In genomic region chr14:105659935-105660527, GRCh38 we compare ENCODE assay signal across 23 cellular contexts.
DNase-seq lines count a peak whose midpoint lies in the region; ATAC-seq, FAIRE-seq and TF ChIP-seq lines count a peak whose summit lies in the region.
"Had no signal": no experiment of that assay in that cellular context is flagged by ENCODE, and none has a peak within 500 bp of the region (broad histone marks: within the 10 kb centered on the region; RNA-seq: fewer than 3 reads in every experiment).

No MANE protein-coding gene starts in this region.

- intact Hi-C loops in HepG2 (cut with micrococcal nuclease; ENCODE audit: unreplicated experiment): no loop called here
- intact Hi-C loops in activated CD4-positive, alpha-beta memory T cell treated with anti-CD3 and anti-CD28 coated beads for 36 hours (cut with micrococcal nuclease): no loop called here

- no TSS peak for BruUV-seq in HepG2 (replicated peaks; lab: Mats Ljungman, UMichigan)

- WGBS in HepG2 (ENCODE audit: low lambda C conversion rate): 54% methylated on average over 9 of the region's 9 CpGs

- H3K36me3 ChIP-seq in HEK293 (ENCODE audit: control insufficient read depth in 2 of 2, insufficient read depth in 1 of 2, low read length in 2 of 2) (no peaks in the 10 kb centered on the region), HepG2 (replicated peaks in 1 of 2; ENCODE audit: control insufficient read depth in 1 of 2, insufficient read depth in 2 of 2, low read length in 2 of 2) (no peaks in the 10 kb centered on the region)
- H3K36me3 ChIP-seq: SJCRH30 had no signal

- H3K4me3 Mint-ChIP-seq in chondrocyte (ENCODE audit: unreplicated experiment): no peak overlapping the region
- no peak overlapping the region for H3K4me3 Mint-ChIP-seq in stimulated activated naive B cell treated with anti-CD40 and anti-IgM and Interleukin-4, amounts not matched to agents 10 μg/mL and 1 μg/mL and 100 μg/mL, for 72 hours
- no peak overlapping the region for H3K4me3 Mint-ChIP-seq in activated CD4-positive, alpha-beta memory T cell treated with anti-CD3 and anti-CD28 coated beads for 36 hours
- H3K4me3 Mint-ChIP-seq: CD4-positive, CD25-positive, alpha-beta regulatory T cell had no signal

- H3K9ac ChIP-seq in HepG2 (ENCODE audit: insufficient read depth, low read depth, low read length): no peak overlapping the region

- no peak overlapping the region for H2AFZ ChIP-seq in HepG2 (ENCODE audit: low read length)

- no peak for FAIRE-seq in HepG2 (lab: Jason Lieb, UNC)
- FAIRE-seq: H1 had no signal

- no peak for ATAC-seq in HepG2
- no peak for ATAC-seq in stimulated activated naive B cell treated with anti-CD40 and anti-IgM and Interleukin-4, amounts not matched to agents 10 μg/mL and 1 μg/mL and 100 μg/mL, for 72 hours (replicated peaks)
- no peak for ATAC-seq in GM18909 (IDR thresholded peaks at IDR 0.05; ENCODE audit: poor library complexity, unreplicated experiment)
- no peak for ATAC-seq in GM18858 (IDR thresholded peaks at IDR 0.05; ENCODE audit: unreplicated experiment)
- ATAC-seq: Panc1 had no signal

- no peak for TF ChIP-seq POLR2A in HepG2 (IDR thresholded peaks at IDR 0.05; ENCODE audit: insufficient read depth in 1 of 2, low read depth in 2 of 2, low read length in 2 of 2)

- TF ChIP-seq EP300 in HepG2 (IDR thresholded peaks at IDR 0.05; ENCODE audit: low read depth in 2 of 2, low read length in 2 of 2): no peak
- TF ChIP-seq EP300 in HepG2 (CRISPR knock-in tag; IDR thresholded peaks at IDR 0.05; ENCODE audit: borderline replicate concordance): no peak

- CTCF ChIA-PET in HEK293 (lab: Yijun Ruan, JAX) (no interaction called here), HepG2 (lab: Yijun Ruan, JAX; ENCODE audit: low intra/inter-chr PET ratio, low total read pairs) (no interaction called here)
- CTCF ChIA-PET in activated CD4-positive, alpha-beta memory T cell treated with anti-CD3 and anti-CD28 coated beads for 36 hours (lab: Charles Lee): no interaction called here

- POLR2A ChIA-PET in HEK293 (lab: Yijun Ruan, JAX): no interaction called here
- POLR2A ChIA-PET in HepG2 (lab: Yijun Ruan, JAX): no interaction called here
- POLR2A ChIA-PET in activated CD4-positive, alpha-beta memory T cell treated with anti-CD3 and anti-CD28 coated beads for 36 hours (lab: Charles Lee): no interaction called here

- H3K4me3 ChIP-seq in HEK293 (ENCODE audit: low read depth, low read length): no peak overlapping the region
- no peak overlapping the region for H3K4me3 ChIP-seq in HepG2 (replicated peaks in 1 of 3; ENCODE audit: insufficient read depth in 1 of 3, low read depth in 2 of 3, low read length in 3 of 3)
- H3K4me3 ChIP-seq: SJCRH30 had no signal

- no peaks in the 10 kb centered on the region for H3K4me1 Mint-ChIP-seq in chondrocyte (ENCODE audit: low read depth)
- H3K4me1 Mint-ChIP-seq in stimulated activated naive B cell treated with anti-CD40 and anti-IgM and Interleukin-4, amounts not matched to agents 10 μg/mL and 1 μg/mL and 100 μg/mL, for 72 hours: peaks cover 18 to 21% of the 10 kb centered on the region in 2 donors
- H3K4me1 Mint-ChIP-seq in activated CD4-positive, alpha-beta memory T cell treated with anti-CD3 and anti-CD28 coated beads for 36 hours (ENCODE audit: low read depth): no peaks in the 10 kb centered on the region
- H3K4me1 Mint-ChIP-seq: CD4-positive, CD25-positive, alpha-beta regulatory T cell had no signal

- no peaks in the 10 kb centered on the region for H4K20me1 ChIP-seq in HepG2 (ENCODE audit: insufficient read depth, low read length)

- H3K27me3 ChIP-seq in HepG2 (ENCODE audit: control insufficient read depth in 1 of 2, insufficient read depth in 2 of 2, low read length in 2 of 2): peaks cover 0 to 4% of the 10 kb centered on the region in 2 experiments; a peak in 3 of 5 replicates
- H3K27me3 ChIP-seq: SJCRH30 had no signal

- H3K4me2 ChIP-seq in HepG2 (ENCODE audit: low read depth, low read length): no peak overlapping the region

- H3K4me1 ChIP-seq in HEK293 (ENCODE audit: control insufficient read depth, insufficient read depth, low read length) (no peaks in the 10 kb centered on the region), HepG2 (ENCODE audit: insufficient read depth, low read length) (no peaks in the 10 kb centered on the region)
- H3K4me1 ChIP-seq: SJCRH30 had no signal

- no peaks in the 10 kb centered on the region for H3K27me3 Mint-ChIP-seq in chondrocyte (ENCODE audit: low read depth)
- no peaks in the 10 kb centered on the region for H3K27me3 Mint-ChIP-seq in stimulated activated naive B cell treated with anti-CD40 and anti-IgM and Interleukin-4, amounts not matched to agents 10 μg/mL and 1 μg/mL and 100 μg/mL, for 72 hours
- H3K27me3 Mint-ChIP-seq in activated CD4-positive, alpha-beta memory T cell treated with anti-CD3 and anti-CD28 coated beads for 36 hours: peaks cover 20% of the 10 kb centered on the region
- H3K27me3 Mint-ChIP-seq: CD4-positive, CD25-positive, alpha-beta regulatory T cell had no signal

- H3K27ac ChIP-seq in HEK293 (ENCODE audit: extremely low read depth, low read depth, low read length): no peak overlapping the region
- H3K27ac ChIP-seq in HepG2 (ENCODE audit: extremely low read length, insufficient read depth, low read length): no peak overlapping the region
- H3K27ac ChIP-seq: SJCRH30 had no signal

- no peaks in the 10 kb centered on the region for H3K36me3 Mint-ChIP-seq in chondrocyte (ENCODE audit: low read depth)
- H3K36me3 Mint-ChIP-seq in stimulated activated naive B cell treated with anti-CD40 and anti-IgM and Interleukin-4, amounts not matched to agents 10 μg/mL and 1 μg/mL and 100 μg/mL, for 72 hours: peaks cover 31 to 44% of the 10 kb centered on the region in 2 donors
- H3K36me3 Mint-ChIP-seq in activated CD4-positive, alpha-beta memory T cell treated with anti-CD3 and anti-CD28 coated beads for 36 hours: no peaks in the 10 kb centered on the region

- H3K27ac Mint-ChIP-seq in chondrocyte (ENCODE audit: unreplicated experiment): no peak overlapping the region
- H3K27ac Mint-ChIP-seq in stimulated activated naive B cell treated with anti-CD40 and anti-IgM and Interleukin-4, amounts not matched to agents 10 μg/mL and 1 μg/mL and 100 μg/mL, for 72 hours: peak overlapping the region; percentile 26
- H3K27ac Mint-ChIP-seq in activated CD4-positive, alpha-beta memory T cell treated with anti-CD3 and anti-CD28 coated beads for 36 hours: no peak overlapping the region

- DNase-seq in chondrocyte (ENCODE audit: low spot score): peak; percentile 58
- no peak for DNase-seq in HepG2 (ENCODE audit: low spot score)
- DNase-seq in stimulated activated naive B cell treated with anti-CD40 and anti-IgM and Interleukin-4, amounts not matched to agents 10 μg/mL and 1 μg/mL and 100 μg/mL, for 72 hours: no peak
- DNase-seq in DMS53 (lab: John Stamatoyannopoulos, UW): no peak
- DNase-seq in activated CD4-positive, alpha-beta memory T cell treated with anti-CD3 and anti-CD28 coated beads for 36 hours: no peak
- DNase-seq: CD4-positive, CD25-positive, alpha-beta regulatory T cell; COR-L47; DND-41; Karpas-422; MV-4-11; NCI-H1105 treated with DMSO at 0.1 percent for 48 hours; NCI-H2029 treated with DMSO at 0.1 percent for 48 hours; NCI-H2171; NCI-H345; NCI-H524; NCI-H774; NK-92 treated with Interleukin-12 subunit alpha and Interleukin-12 subunit beta, amount 100 ng/mL, for 24 hours; SJCRH30 had no signal

- no peaks in the 10 kb centered on the region for H3K9me3 ChIP-seq in HEK293 (ENCODE audit: control insufficient read depth, insufficient read depth, low read depth, low read length)
- H3K9me3 ChIP-seq in HepG2 (ENCODE audit: low read length): no peaks in the 10 kb centered on the region
- H3K9me3 ChIP-seq: SJCRH30 had no signal

- no peak for TF ChIP-seq RAD21 in HepG2 (CRISPR knock-in tag; IDR thresholded peaks at IDR 0.05)

- TF ChIP-seq CTCF in HEK293 (tag by site-specific recombination; IDR thresholded peaks at IDR 0.05): no peak
- no peak for TF ChIP-seq CTCF in chondrocyte (IDR thresholded peaks at IDR 0.05)
- TF ChIP-seq CTCF in HepG2 (CRISPR knock-in tag; IDR thresholded peaks at IDR 0.05): no peak

- in situ Hi-C loops in HepG2 (cut with HindIII; ENCODE audit: extremely low pct_ligation_motif_present, low pct_unique_long_range_greater_than_20kb): no loop called here

- no peaks in the 10 kb centered on the region for H3K79me2 ChIP-seq in HepG2 (ENCODE audit: insufficient read depth, low read length)

- peaks cover 46% of the 10 kb centered on the region for H3K9me3 Mint-ChIP-seq in chondrocyte (ENCODE audit: low read depth)
- peaks cover 22 to 29% of the 10 kb centered on the region in 2 donors for H3K9me3 Mint-ChIP-seq in stimulated activated naive B cell treated with anti-CD40 and anti-IgM and Interleukin-4, amounts not matched to agents 10 μg/mL and 1 μg/mL and 100 μg/mL, for 72 hours
- peaks cover 30% of the 10 kb centered on the region for H3K9me3 Mint-ChIP-seq in activated CD4-positive, alpha-beta memory T cell treated with anti-CD3 and anti-CD28 coated beads for 36 hours

TF ChIP-seq in HEK293, 187 proteins besides CTCF, POLR2A, EP300 and RAD21 (continues in another document):
- TF ChIP-seq HOXC10 (CRISPR knock-in tag; IDR thresholded peaks at IDR 0.05): no peak

TF ChIP-seq in HepG2, 621 proteins besides CTCF, POLR2A, EP300 and RAD21 (continues in another document):
- TF ChIP-seq CREB1 (IDR thresholded peaks at IDR 0.05): peak; percentile 89
- no peak for TF ChIP-seq CREB1 (CRISPR knock-in tag; IDR thresholded peaks at IDR 0.05)
- peak; percentile 79 for TF ChIP-seq ATF7 (IDR thresholded peaks at IDR 0.05)
- TF ChIP-seq ATF7 (CRISPR knock-in tag; IDR thresholded peaks at IDR 0.05): no peak

Comparison
In these comparisons a context has a peak if more than half of its experiments do, and no peak if none do; other contexts are left out.
1. Of the 63 proteins assayed by ChIP-seq in both HepG2 and HEK293: peak only in HepG2: none; only in HEK293: ATF2, SALL2 and ZNF18; in both: none; in neither: 60.